Comparison of ENCODE assay signal across 17 cellular contexts in genomic region chr3:136261826-136262225, GRCh38. TPM values are rescaled to one million over a fixed set of nuclear protein-coding genes. Genes with fewer than 3 reads are reported as not detected.
DNase-seq lines count a peak whose midpoint lies in the region; ATAC-seq and TF ChIP-seq lines count a peak whose summit lies in the region.
"Had no signal": no experiment of that assay in that cellular context is flagged by ENCODE, and none has a peak within 500 bp of the region (broad histone marks: within the 10 kb centered on the region; RNA-seq: fewer than 3 reads in every experiment).

No MANE protein-coding gene starts in this region.

- H3K27me3 Mint-ChIP-seq in activated CD8-positive, alpha-beta T cell treated with anti-CD3 and anti-CD28 coated beads for 36 hours = no peaks in the 10 kb centered on the region
- no peaks in the 10 kb centered on the region for H3K27me3 Mint-ChIP-seq in activated CD8-positive, alpha-beta T cell treated with anti-CD3 and anti-CD28 coated beads, Interleukin-2, amount 10 ng/mL, durations not matched to agents 7 days and 5 days (ENCODE audit: low read depth)
- no peaks in the 10 kb centered on the region for H3K27me3 Mint-ChIP-seq in WTC11 (ENCODE audit: low read depth)
- H3K27me3 Mint-ChIP-seq in endothelial cell (ENCODE audit: unreplicated experiment) = no peaks in the 10 kb centered on the region
- H3K27me3 Mint-ChIP-seq in stimulated activated memory B cell treated with anti-CD40 and anti-IgM and Interleukin-4, amounts not matched to agents 10 μg/mL and 1 μg/mL and 100 μg/mL, for 72 hours = no peaks in the 10 kb centered on the region

- WGBS in prostate gland = 74% methylated on average over 5 of the region's 5 CpGs

- H3K27ac Mint-ChIP-seq in activated CD8-positive, alpha-beta T cell treated with anti-CD3 and anti-CD28 coated beads for 36 hours = peak overlapping the region; percentile 50
- H3K27ac Mint-ChIP-seq in activated CD8-positive, alpha-beta T cell treated with anti-CD3 and anti-CD28 coated beads, Interleukin-2, amount 10 ng/mL, durations not matched to agents 7 days and 5 days = no peak overlapping the region
- H3K27ac Mint-ChIP-seq in WTC11 = peak overlapping the region; percentile 6; the same call in 1 of the 2 replicates
- H3K27ac Mint-ChIP-seq in endothelial cell (ENCODE audit: unreplicated experiment) = no peak overlapping the region
- H3K27ac Mint-ChIP-seq in stimulated activated memory B cell treated with anti-CD40 and anti-IgM and Interleukin-4, amounts not matched to agents 10 μg/mL and 1 μg/mL and 100 μg/mL, for 72 hours = peak overlapping the region; percentile 25
- H3K27ac Mint-ChIP-seq: HFFc6 had no signal

- no peaks in the 10 kb centered on the region for H3K9me3 Mint-ChIP-seq in activated CD8-positive, alpha-beta T cell treated with anti-CD3 and anti-CD28 coated beads for 36 hours
- no peaks in the 10 kb centered on the region for H3K9me3 Mint-ChIP-seq in activated CD8-positive, alpha-beta T cell treated with anti-CD3 and anti-CD28 coated beads, Interleukin-2, amount 10 ng/mL, durations not matched to agents 7 days and 5 days (ENCODE audit: insufficient read depth)
- no peaks in the 10 kb centered on the region for H3K9me3 Mint-ChIP-seq in WTC11
- no peaks in the 10 kb centered on the region for H3K9me3 Mint-ChIP-seq in endothelial cell (ENCODE audit: unreplicated experiment)
- H3K9me3 Mint-ChIP-seq in stimulated activated memory B cell treated with anti-CD40 and anti-IgM and Interleukin-4, amounts not matched to agents 10 μg/mL and 1 μg/mL and 100 μg/mL, for 72 hours = no peaks in the 10 kb centered on the region
- H3K9me3 Mint-ChIP-seq: HFFc6 had no signal

- H3K36me3 Mint-ChIP-seq in activated CD8-positive, alpha-beta T cell treated with anti-CD3 and anti-CD28 coated beads for 36 hours (ENCODE audit: low read depth) = peaks cover 39% of the 10 kb centered on the region
- peaks cover 36% of the 10 kb centered on the region for H3K36me3 Mint-ChIP-seq in activated CD8-positive, alpha-beta T cell treated with anti-CD3 and anti-CD28 coated beads, Interleukin-2, amount 10 ng/mL, durations not matched to agents 7 days and 5 days (ENCODE audit: low read depth)
- H3K36me3 Mint-ChIP-seq in WTC11 = peaks cover 62% of the 10 kb centered on the region
- peaks cover 27% of the 10 kb centered on the region for H3K36me3 Mint-ChIP-seq in endothelial cell (ENCODE audit: low read depth, unreplicated experiment)
- peaks cover 65% of the 10 kb centered on the region for H3K36me3 Mint-ChIP-seq in stimulated activated memory B cell treated with anti-CD40 and anti-IgM and Interleukin-4, amounts not matched to agents 10 μg/mL and 1 μg/mL and 100 μg/mL, for 72 hours

- no peaks in the 10 kb centered on the region for H3K9me3 ChIP-seq in prostate gland
- H3K9me3 ChIP-seq: A549, Caco-2 had no signal

- no peaks in the 10 kb centered on the region for H3K36me3 ChIP-seq in prostate gland

- TF ChIP-seq CTCF in activated CD8-positive, alpha-beta T cell treated with anti-CD3 and anti-CD28 coated beads for 36 hours (IDR thresholded peaks at IDR 0.05) = no peak
- TF ChIP-seq CTCF in WTC11 (IDR thresholded peaks at IDR 0.05) (no peak), endothelial cell (IDR thresholded peaks at IDR 0.05; ENCODE audit: unreplicated experiment) (no peak), prostate gland (IDR thresholded peaks at IDR 0.05) (no peak)

- ATAC-seq in activated CD8-positive, alpha-beta T cell treated with anti-CD3 and anti-CD28 coated beads for 36 hours = no peak
- ATAC-seq in activated CD8-positive, alpha-beta T cell treated with anti-CD3 and anti-CD28 coated beads, Interleukin-2, amount 10 ng/mL, durations not matched to agents 7 days and 5 days = no peak
- ATAC-seq in WTC11 (no peak), GM19351 (IDR thresholded peaks at IDR 0.05; ENCODE audit: unreplicated experiment) (no peak)
- no peak for ATAC-seq in stimulated activated memory B cell treated with anti-CD40 and anti-IgM and Interleukin-4, amounts not matched to agents 10 μg/mL and 1 μg/mL and 100 μg/mL, for 72 hours
- ATAC-seq: A549, K562 had no signal

- no peak overlapping the region for H3K27ac ChIP-seq in prostate gland
- H3K27ac ChIP-seq: A549, HL-60 had no signal

- POLR2A ChIA-PET in activated CD8-positive, alpha-beta T cell treated with anti-CD3 and anti-CD28 coated beads for 36 hours (lab: Charles Lee) = no interaction called here
- POLR2A ChIA-PET in activated CD8-positive, alpha-beta T cell treated with anti-CD3 and anti-CD28 coated beads, Interleukin-2, amount 10 ng/mL, durations not matched to agents 7 days and 5 days (lab: Charles Lee) = no interaction called here
- POLR2A ChIA-PET in WTC11 (lab: Charles Lee) = no interaction called here

- H3K27me3 ChIP-seq in prostate gland (replicated peaks; ENCODE audit: insufficient read depth) = no peaks in the 10 kb centered on the region

- no peak for TF ChIP-seq POLR2A in prostate gland (IDR thresholded peaks at IDR 0.05)

- CTCF ChIA-PET in activated CD8-positive, alpha-beta T cell treated with anti-CD3 and anti-CD28 coated beads for 36 hours (lab: Charles Lee) = no interaction called here
- CTCF ChIA-PET in activated CD8-positive, alpha-beta T cell treated with anti-CD3 and anti-CD28 coated beads, Interleukin-2, amount 10 ng/mL, durations not matched to agents 7 days and 5 days (lab: Charles Lee) = no interaction called here
- CTCF ChIA-PET in WTC11 (lab: Charles Lee) = no interaction called here

- no peaks in the 10 kb centered on the region for H3K4me1 ChIP-seq in prostate gland (replicated peaks)

- no peak for DNase-seq in activated CD8-positive, alpha-beta T cell treated with anti-CD3 and anti-CD28 coated beads for 36 hours
- no peak for DNase-seq in activated CD8-positive, alpha-beta T cell treated with anti-CD3 and anti-CD28 coated beads, Interleukin-2, amount 10 ng/mL, durations not matched to agents 7 days and 5 days
- DNase-seq in WTC11 (ENCODE audit: low spot score) (no peak), endothelial cell (ENCODE audit: low spot score) (no peak), kidney glomerular epithelial cell (lab: John Stamatoyannopoulos, UW) (no peak), prostate gland (ENCODE audit: low spot score) (no peak)
- DNase-seq: Caco-2, HFFc6, NCI-H1436 treated with DMSO at 0.1 percent for 48 hours, NCI-H2081, NCI-H510A treated with DMSO at 0.1 percent for 48 hours had no signal

- H3K4me3 ChIP-seq in prostate gland = no peak overlapping the region
- H3K4me3 ChIP-seq: A549, K562 had no signal

- intact Hi-C loops in activated CD8-positive, alpha-beta T cell treated with anti-CD3 and anti-CD28 coated beads for 36 hours (cut with micrococcal nuclease) = no loop called here
- intact Hi-C loops in prostate gland (cut with DNase I) = no loop called here

- no peaks in the 10 kb centered on the region for H3K4me1 Mint-ChIP-seq in activated CD8-positive, alpha-beta T cell treated with anti-CD3 and anti-CD28 coated beads for 36 hours (ENCODE audit: low read depth)
- no peaks in the 10 kb centered on the region for H3K4me1 Mint-ChIP-seq in activated CD8-positive, alpha-beta T cell treated with anti-CD3 and anti-CD28 coated beads, Interleukin-2, amount 10 ng/mL, durations not matched to agents 7 days and 5 days (ENCODE audit: low read depth)
- H3K4me1 Mint-ChIP-seq in WTC11 (no peaks in the 10 kb centered on the region), endothelial cell (ENCODE audit: unreplicated experiment) (no peaks in the 10 kb centered on the region)
- H3K4me1 Mint-ChIP-seq in stimulated activated memory B cell treated with anti-CD40 and anti-IgM and Interleukin-4, amounts not matched to agents 10 μg/mL and 1 μg/mL and 100 μg/mL, for 72 hours = no peaks in the 10 kb centered on the region
- H3K4me1 Mint-ChIP-seq: CD14-positive monocyte had no signal

- no peak overlapping the region for H3K4me3 Mint-ChIP-seq in activated CD8-positive, alpha-beta T cell treated with anti-CD3 and anti-CD28 coated beads for 36 hours
- no peak overlapping the region for H3K4me3 Mint-ChIP-seq in activated CD8-positive, alpha-beta T cell treated with anti-CD3 and anti-CD28 coated beads, Interleukin-2, amount 10 ng/mL, durations not matched to agents 7 days and 5 days
- H3K4me3 Mint-ChIP-seq in WTC11 = no peak overlapping the region
- H3K4me3 Mint-ChIP-seq in endothelial cell (ENCODE audit: unreplicated experiment) = peak overlapping the region; percentile 48
- H3K4me3 Mint-ChIP-seq in stimulated activated memory B cell treated with anti-CD40 and anti-IgM and Interleukin-4, amounts not matched to agents 10 μg/mL and 1 μg/mL and 100 μg/mL, for 72 hours = no peak overlapping the region
- H3K4me3 Mint-ChIP-seq: CD14-positive monocyte, HFFc6 had no signal

TF ChIP-seq in WTC11, 78 proteins besides CTCF, POLR2A, EP300 and RAD21:
- no peak for TF ChIP-seq ZMAT4 (CRISPR knock-in tag; IDR thresholded peaks at IDR 0.05)
- TF ChIP-seq SMAD3 (CRISPR knock-in tag; IDR thresholded peaks at IDR 0.05; ENCODE audit: borderline replicate concordance) = no peak
- TF ChIP-seq ZNF121 (CRISPR knock-in tag; IDR thresholded peaks at IDR 0.05) = no peak
- no peak for TF ChIP-seq TEAD4 (CRISPR knock-in tag; IDR thresholded peaks at IDR 0.05)
- no peak for TF ChIP-seq NFATC4 (CRISPR knock-in tag; IDR thresholded peaks at IDR 0.05)
- TF ChIP-seq ZNF219 (CRISPR knock-in tag; IDR thresholded peaks at IDR 0.05; ENCODE audit: borderline replicate concordance) = no peak

RNA-seq across cellular contexts. Expression of gene PCCB, which starts 11.7 kb away (rescaled TPM):
- total RNA-seq in activated CD8-positive, alpha-beta T cell treated with anti-CD3 and anti-CD28 coated beads for 36 hours = 10 to 100 TPM; 61.5 to 61.8 TPM
- 10 to 100 TPM; 22.5 to 23.7 TPM for total RNA-seq in activated CD8-positive, alpha-beta T cell treated with anti-CD3 and anti-CD28 coated beads, Interleukin-2, amount 10 ng/mL, durations not matched to agents 7 days and 5 days
- total RNA-seq in WTC11 (2021) (69.0 to 77.2 TPM (median 72.1 TPM) in 3 replicates), endothelial cell (ENCODE audit: unreplicated experiment) (35.2 TPM), prostate gland (10 to 100 TPM; 60.9 to 70.3 TPM)

Comparison
In these comparisons a context has a peak if more than half of its experiments do, and no peak if none do; other contexts are left out.
1. H3K27ac Mint-ChIP-seq: peak in activated CD8-positive, alpha-beta T cell treated with anti-CD3 and anti-CD28 coated beads for 36 hours (single experiment), WTC11 (single experiment) and stimulated activated memory B cell treated with anti-CD40 and anti-IgM and Interleukin-4, amounts not matched to agents 10 μg/mL and 1 μg/mL and 100 μg/mL, for 72 hours (single experiment); none in activated CD8-positive, alpha-beta T cell treated with anti-CD3 and anti-CD28 coated beads, Interleukin-2, amount 10 ng/mL, durations not matched to agents 7 days and 5 days (single experiment) and endothelial cell (single experiment).